23 cellular contexts compared by ENCODE assay signal in the genomic region with DNA sequence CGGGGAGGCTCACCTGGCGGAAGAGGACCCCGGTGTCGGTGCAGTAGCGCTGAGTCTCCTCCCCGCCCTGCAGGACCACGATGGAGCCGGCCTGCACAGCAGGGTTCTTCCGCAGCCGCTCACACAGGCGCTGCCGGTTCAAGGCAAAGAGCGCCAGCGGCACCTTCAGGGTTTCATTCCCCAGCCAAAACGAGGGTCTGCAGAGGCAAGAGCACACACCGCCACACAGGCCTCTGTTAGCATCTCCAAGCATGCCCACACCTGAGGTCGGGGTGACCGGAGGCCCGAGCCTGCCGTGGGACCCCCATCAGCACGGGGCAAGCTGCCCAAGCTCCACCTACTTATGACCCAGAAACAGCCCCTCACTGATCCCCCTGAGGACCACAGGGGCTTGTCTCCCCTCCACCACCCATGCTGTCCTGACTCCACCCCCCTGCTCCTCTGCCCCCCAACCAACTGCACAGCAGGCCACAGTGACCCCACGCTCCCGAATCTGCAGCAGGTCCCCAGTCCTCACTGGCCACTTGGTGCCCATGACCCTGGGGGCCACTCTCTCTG. TPM values are rescaled to one million over a fixed set of nuclear protein-coding genes. Genes with fewer than 3 reads are reported as not detected.
DNase-seq lines count a peak whose midpoint lies in the region; ATAC-seq and TF ChIP-seq lines count a peak whose summit lies in the region.
"Had no signal": no experiment of that assay in that cellular context is flagged by ENCODE, and none has a peak within 500 bp of the region (broad histone marks: within the 10 kb centered on the region; RNA-seq: fewer than 3 reads in every experiment).

No MANE protein-coding gene starts in this region.

- no peak for TF ChIP-seq CTCF in heart right ventricle (IDR thresholded peaks at IDR 0.05)
- no peak for TF ChIP-seq CTCF in HEK293 (tag by site-specific recombination; IDR thresholded peaks at IDR 0.05)
- TF ChIP-seq CTCF in osteoblast (IDR thresholded peaks at IDR 0.05; ENCODE audit: extremely low read depth, low read depth, low read length), result no peak

- no peaks in the 10 kb centered on the region for H3K9me3 ChIP-seq in heart right ventricle
- H3K9me3 ChIP-seq in HEK293 (ENCODE audit: control insufficient read depth, insufficient read depth, low read depth, low read length), result no peaks in the 10 kb centered on the region
- H3K9me3 ChIP-seq in osteoblast (ENCODE audit: low read depth, low read length), result no peaks in the 10 kb centered on the region
- H3K9me3 ChIP-seq: BE2C, BLaER1 had no signal

- no peak overlapping the region for H3K4me2 ChIP-seq in osteoblast (ENCODE audit: insufficient read depth, low read length)
- H3K4me2 ChIP-seq: BLaER1 had no signal

- H2AFZ ChIP-seq in osteoblast (ENCODE audit: low read length), result no peak overlapping the region

- DNase-seq in Right ventricle myocardium superior (peak; percentile 32), heart right ventricle (no peak), osteoblast (ENCODE audit: insufficient read length, low spot score, missing footprints) (peak; percentile 83), sciatic nerve (ENCODE audit: low spot score) (no peak)
- DNase-seq: 8988T; ACHN; BE2C; C1 segment of cervical spinal cord; CD4-positive, alpha-beta memory T cell; CD4-positive, CD25-positive, alpha-beta regulatory T cell; CD8-positive, alpha-beta memory T cell; COR-L47; DMS 273 treated with DMSO at 0.1 percent for 48 hours; DMS153; DMS53; DMS79; DND-41; EL; GDM1 had no signal

- ATAC-seq in Right ventricle myocardium superior (ENCODE audit: poor library complexity), result no peak
- no peak for ATAC-seq in heart right ventricle
- ATAC-seq in GM21381 (IDR thresholded peaks at IDR 0.05; ENCODE audit: unreplicated experiment), result no peak
- ATAC-seq in sciatic nerve, result no peak
- ATAC-seq: GM12878 had no signal

- intact Hi-C loops in Right ventricle myocardium superior (cut with DNase I), result no loop called here
- intact Hi-C loops in heart right ventricle (cut with DNase I), result loop anchor here in 1 of 10 donors (10.0 kb wide), 1 partner anchor 908 kb away; no protein-coding TSS in a partner anchor
- intact Hi-C loops in sciatic nerve (cut with DNase I), result no loop called here

- H3K36me3 ChIP-seq in heart right ventricle (peaks cover 0 to 40% (median 6%) of the 10 kb centered on the region in 9 donors), HEK293 (ENCODE audit: control insufficient read depth in 2 of 2, insufficient read depth in 1 of 2, low read length in 2 of 2) (peaks cover 0 to 19% of the 10 kb centered on the region in 2 experiments; a peak in 2 of 3 replicates), osteoblast (ENCODE audit: insufficient read depth, low read length) (no peaks in the 10 kb centered on the region)

- H3K79me2 ChIP-seq in osteoblast (ENCODE audit: insufficient read depth, low read length), result peaks cover 51% of the 10 kb centered on the region

- H4K20me1 ChIP-seq in osteoblast (ENCODE audit: insufficient read depth, low read length), result peaks cover 26% of the 10 kb centered on the region

- H3K4me1 ChIP-seq in heart right ventricle (peaks cover 0 to 28% (median 16%) of the 10 kb centered on the region in 9 donors), HEK293 (ENCODE audit: control insufficient read depth, insufficient read depth, low read length) (no peaks in the 10 kb centered on the region), osteoblast (ENCODE audit: insufficient read depth, low read length) (no peaks in the 10 kb centered on the region)
- H3K4me1 ChIP-seq: BLaER1 had no signal

- H3K27me3 ChIP-seq in heart right ventricle, result no peaks in the 10 kb centered on the region
- H3K27me3 ChIP-seq in osteoblast (ENCODE audit: insufficient read depth, low read length), result no peaks in the 10 kb centered on the region
- H3K27me3 ChIP-seq: BE2C, BLaER1 had no signal

- H3K4me3 ChIP-seq in heart right ventricle, result no peak overlapping the region
- no peak overlapping the region for H3K4me3 ChIP-seq in HEK293 (ENCODE audit: low read depth, low read length)
- H3K4me3 ChIP-seq in osteoblast (ENCODE audit: insufficient read depth, low read length), result no peak overlapping the region
- H3K4me3 ChIP-seq: BLaER1, GM12878 had no signal

- H3K27ac ChIP-seq in heart right ventricle (no peak overlapping the region), HEK293 (ENCODE audit: extremely low read depth, low read depth, low read length) (no peak overlapping the region), osteoblast (ENCODE audit: low read depth, low read length) (no peak overlapping the region)
- H3K27ac ChIP-seq: BLaER1 had no signal

- POLR2A ChIA-PET in HEK293 (lab: Yijun Ruan, JAX), result interaction anchor here (2.8 kb wide), 1 partner anchor 9 kb away, joined by 23 read pairs; a partner anchor contains a TSS

- 94 to 95% methylated on average over 23 of the region's 23 CpGs for WGBS in heart right ventricle, 2 donors

- CTCF ChIA-PET in HEK293 (lab: Yijun Ruan, JAX), result interaction anchor here (1.2 to 2.8 kb wide), 2 partner anchors 82 to 259 kb away, joined by 5 to 8 read pairs; no protein-coding TSS in a partner anchor

TF ChIP-seq in HEK293, 187 proteins besides CTCF, POLR2A, EP300 and RAD21:
- TF ChIP-seq SETDB1 (IDR thresholded peaks at IDR 0.05; ENCODE audit: insufficient read length, low read length), result no peak
- TF ChIP-seq GLIS2 (tag by site-specific recombination; IDR thresholded peaks at IDR 0.05), result 0 out of 2 replicates have a peak, but pooled peaks have one; percentile 31

RNA-seq across cellular contexts. Expression of a gene that starts 8.9 kb away (rescaled TPM):
- 29.6 TPM for total RNA-seq in Right ventricle myocardium superior
- 10 to 100 TPM; 20.4 to 35.6 (median 26.8) TPM for total RNA-seq in heart right ventricle
- 10 to 100 TPM; 21.6 to 47.7 TPM for polyA plus RNA-seq in heart right ventricle
- total RNA-seq in osteoblast, result 82.8 and 87.9 TPM in 2 replicates
- total RNA-seq in sciatic nerve, result 62.8 TPM

Comparison
In these comparisons a context has a peak if more than half of its experiments do, and no peak if none do; other contexts are left out.
1. DNase-seq: peak in Right ventricle myocardium superior (single experiment) and osteoblast (single experiment); none in heart right ventricle (0 of 2) and sciatic nerve (single experiment).